8 cellular contexts compared by ENCODE assay signal in the genomic region with DNA sequence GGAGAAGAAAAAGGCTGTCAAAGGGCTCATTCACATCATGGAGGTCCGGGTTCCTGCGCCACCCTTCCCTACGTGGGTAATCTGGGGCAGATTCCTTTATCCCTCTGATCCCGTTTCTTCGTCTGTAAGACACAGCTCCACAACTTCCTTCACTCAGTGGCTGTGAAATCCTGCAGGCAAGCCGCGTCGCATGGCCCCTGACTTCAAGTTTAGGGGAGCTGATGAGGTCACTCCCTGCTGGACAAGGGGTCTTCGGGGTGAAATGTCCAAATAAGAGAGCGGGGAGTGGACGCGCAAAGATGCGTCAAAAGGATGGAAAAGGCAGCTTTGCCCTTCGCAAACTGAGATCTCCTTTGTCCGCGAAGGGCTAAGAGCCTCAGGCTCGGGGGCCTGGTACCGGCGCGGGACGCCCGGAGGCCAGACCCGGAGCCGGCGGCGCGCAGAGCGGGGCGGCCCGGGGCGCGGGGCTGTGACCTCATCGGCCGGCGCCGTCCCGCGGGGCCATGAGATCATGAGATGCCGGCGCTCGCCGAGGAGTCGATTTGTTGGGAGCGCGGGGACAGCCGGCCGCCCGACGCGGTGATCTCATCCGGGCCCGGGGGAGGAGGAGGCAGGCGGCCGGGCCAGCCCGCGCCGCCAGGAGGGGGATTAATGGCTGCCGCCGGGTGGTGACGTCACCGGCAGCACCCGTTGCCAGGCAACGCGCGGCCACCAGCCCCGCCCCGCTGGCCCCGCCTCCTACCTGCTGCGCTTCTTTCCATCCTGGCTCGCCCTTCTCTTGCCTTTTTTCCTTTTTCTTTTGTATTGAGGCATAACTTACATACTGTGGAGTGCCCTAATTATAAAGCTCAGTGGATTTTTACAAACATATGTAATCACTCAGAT.
DNase-seq lines count a peak whose midpoint lies in the region; ATAC-seq, FAIRE-seq and TF ChIP-seq lines count a peak whose summit lies in the region.

No MANE protein-coding gene starts in this region.

- peak overlapping the region; percentile 99 for H3K18ac ChIP-seq in H1 (ENCODE audit: extremely low read depth, low read length)

- H4K20me1 ChIP-seq in H1 (replicated peaks in 1 of 2; ENCODE audit: control insufficient read depth in 1 of 2, insufficient read depth in 2 of 2, low read length in 2 of 2), result no peaks in the 10 kb centered on the region

- H3K79me1 ChIP-seq in H1 (ENCODE audit: low read depth, low read length), result no peaks in the 10 kb centered on the region

- POLR2A ChIA-PET in H1 (lab: Charles Lee; ENCODE audit: partially characterized antibody), result interaction anchor here (1.0 kb wide), 1 partner anchor 8 kb away, joined by 3 read pairs; no protein-coding TSS in a partner anchor

- peak overlapping the region; percentile 94 for H3K27ac ChIP-seq in H1 (ENCODE audit: low read depth, low read length)

- H3K27ac Mint-ChIP-seq in activated CD8-positive, alpha-beta memory T cell treated with anti-CD3 and anti-CD28 coated beads, Interleukin-2, amount 10 ng/mL, durations not matched to agents 7 days and 5 days, result peak overlapping the region; percentile 90

- H3K4ac ChIP-seq in H1 (replicated peaks; ENCODE audit: insufficient read length, low read depth, low read length), result no peak overlapping the region

- TF ChIP-seq EP300 in H1 (IDR thresholded peaks at IDR 0.05; ENCODE audit: borderline replicate concordance in 1 of 2, low read depth in 2 of 2, low read length in 2 of 2), result peak in 1 of 2 experiments; percentile 14; a peak in 1 of 3 replicates

- no peak overlapping the region for H2BK15ac ChIP-seq in H1 (ENCODE audit: low read length)

- TF ChIP-seq CTCF in H1 (IDR thresholded peaks at IDR 0.05; ENCODE audit: control extremely low read depth in 1 of 3, insufficient read depth in 1 of 3, low read depth in 1 of 3, low read length in 3 of 3), result no peak

- H4K5ac ChIP-seq in H1 (ENCODE audit: insufficient read length, low read depth, low read length), result peak overlapping the region; percentile 78

- no peak overlapping the region for H2AK5ac ChIP-seq in H1 (ENCODE audit: low read depth, low read length)

- DNase-seq in COLO668 (lab: John Stamatoyannopoulos, UW; ENCODE audit: unreplicated experiment) (peak; percentile 98), HS-5 (ENCODE audit: low read depth) (peak; percentile 57), NK-92 (lab: John Stamatoyannopoulos, UW; ENCODE audit: unreplicated experiment) (peak; percentile 32), H1 (ENCODE audit: low read depth in 1 of 2, low spot score in 2 of 2) (peak; percentile 73 to 90), mesenteric fat pad (ENCODE audit: low spot score) (peak; percentile 95)
- peak; percentile 91 for DNase-seq in activated CD8-positive, alpha-beta memory T cell treated with anti-CD3 and anti-CD28 coated beads, Interleukin-2, amount 10 ng/mL, durations not matched to agents 7 days and 5 days
- DNase-seq in stimulated activated CD8-positive, alpha-beta memory T cell treated with anti-CD3 and anti-CD28 coated beads, Interleukin-15, amount 100 ng/mL, for 1 hour (ENCODE audit: low read depth), result peak; percentile 81

- H3K4me2 ChIP-seq in H1 (ENCODE audit: insufficient read depth in 1 of 2, low read depth in 2 of 2, low read length in 2 of 2), result peak overlapping the region; percentile 91 to 97

- H3K9ac ChIP-seq in H1 (replicated peaks in 1 of 4; ENCODE audit: extremely low read depth in 1 of 4, low read depth in 3 of 4, low read length in 3 of 4), result peak overlapping the region; percentile 84 to 98 (median 94)

- no peak overlapping the region for H2BK120ac ChIP-seq in H1 (replicated peaks; ENCODE audit: low read depth, low read length)

- CTCF ChIA-PET in activated CD8-positive, alpha-beta memory T cell treated with anti-CD3 and anti-CD28 coated beads, Interleukin-2, amount 10 ng/mL, durations not matched to agents 7 days and 5 days (lab: Charles Lee), result no interaction called here
- CTCF ChIA-PET in H1 (lab: Charles Lee; ENCODE audit: partially characterized antibody), result interaction anchor here (0.6 kb wide), 2 partner anchors 23 to 171 kb away, joined by 3 read pairs; no protein-coding TSS in a partner anchor

- peak; percentile 84 for ATAC-seq in GM19468 (IDR thresholded peaks at IDR 0.05; ENCODE audit: extremely low read depth, unreplicated experiment)
- ATAC-seq in activated CD8-positive, alpha-beta memory T cell treated with anti-CD3 and anti-CD28 coated beads, Interleukin-2, amount 10 ng/mL, durations not matched to agents 7 days and 5 days, result peak; percentile 95

- 3% methylated on average over 58 of the region's 70 CpGs; no CpG with 5 or more reads in 1 of the 2 experiments for WGBS in H1 (ENCODE audit: extremely low coverage in 1 of 2, insufficient coverage in 1 of 2, insufficient read length in 1 of 2, insufficient replicate concordance in 2 of 2, low coverage in 1 of 2, low lambda C conversion rate in 2 of 2, missing lambda C conversion rate in 1 of 2), 2 experiments

- peak overlapping the region; percentile 62 for H3K56ac ChIP-seq in H1 (replicated peaks; ENCODE audit: insufficient read length, low read depth, low read length)

- no peaks in the 10 kb centered on the region; a peak in 2 of 8 replicates for H3K36me3 ChIP-seq in H1 (ENCODE audit: control insufficient read depth in 2 of 4, insufficient read depth in 4 of 4, low read length in 3 of 4)

- TF ChIP-seq POLR2A in H1 (IDR thresholded peaks at IDR 0.05; ENCODE audit: control extremely low read depth in 1 of 2, low read depth in 2 of 2, low read length in 2 of 2), result peak; percentile 83 to 90

- H3K9me3 ChIP-seq in H1 (ENCODE audit: insufficient read depth in 2 of 2, low read depth in 1 of 2, low read length in 1 of 2), result no peaks in the 10 kb centered on the region

- peak overlapping the region; percentile 82 for H2BK5ac ChIP-seq in H1 (ENCODE audit: low read depth, low read length)

- no peaks in the 10 kb centered on the region for H3K27me3 ChIP-seq in H1 (replicated peaks in 1 of 4; ENCODE audit: control insufficient read depth in 3 of 4, extremely low read depth in 1 of 4, insufficient read depth in 3 of 4, low read length in 3 of 4)

- H2AFZ ChIP-seq in H1 (ENCODE audit: low read length), result peak overlapping the region; percentile 99

- peak overlapping the region; percentile 92 for H3K4me3 Mint-ChIP-seq in activated CD8-positive, alpha-beta memory T cell treated with anti-CD3 and anti-CD28 coated beads, Interleukin-2, amount 10 ng/mL, durations not matched to agents 7 days and 5 days

- no peak overlapping the region for H3K23ac ChIP-seq in H1 (ENCODE audit: insufficient read length)

- peak overlapping the region; percentile 83 to 96 (median 92) for H3K4me3 ChIP-seq in H1 (ENCODE audit: extremely low read depth in 1 of 4, insufficient read depth in 2 of 4, low read depth in 3 of 4, low read length in 4 of 4)

- H3K79me2 ChIP-seq in H1 (ENCODE audit: control insufficient read depth in 1 of 2, insufficient read depth in 2 of 2, low read length in 2 of 2), result no peaks in the 10 kb centered on the region

- FAIRE-seq in H1 (lab: Jason Lieb, UNC), result no peak

- H3K4me1 Mint-ChIP-seq in activated CD8-positive, alpha-beta memory T cell treated with anti-CD3 and anti-CD28 coated beads, Interleukin-2, amount 10 ng/mL, durations not matched to agents 7 days and 5 days, result peaks cover 20% of the 10 kb centered on the region

- no peak for TF ChIP-seq RAD21 in H1 (IDR thresholded peaks at IDR 0.05 in 1 of 2, conservative IDR thresholded peaks at IDR 0.05 in 1 of 2; ENCODE audit: low read depth in 2 of 2, low read length in 2 of 2)

- H2BK12ac ChIP-seq in H1 (ENCODE audit: low read depth, low read length), result no peak overlapping the region; the same call in 1 of the 2 replicates

- no peaks in the 10 kb centered on the region for H3K36me3 Mint-ChIP-seq in activated CD8-positive, alpha-beta memory T cell treated with anti-CD3 and anti-CD28 coated beads, Interleukin-2, amount 10 ng/mL, durations not matched to agents 7 days and 5 days

- no peak overlapping the region for H4K91ac ChIP-seq in H1 (replicated peaks; ENCODE audit: insufficient read length, low read length)

- H3K9me3 Mint-ChIP-seq in activated CD8-positive, alpha-beta memory T cell treated with anti-CD3 and anti-CD28 coated beads, Interleukin-2, amount 10 ng/mL, durations not matched to agents 7 days and 5 days (ENCODE audit: low read depth), result no peaks in the 10 kb centered on the region

- peaks cover 9% of the 10 kb centered on the region for H3K27me3 Mint-ChIP-seq in activated CD8-positive, alpha-beta memory T cell treated with anti-CD3 and anti-CD28 coated beads, Interleukin-2, amount 10 ng/mL, durations not matched to agents 7 days and 5 days

- peak overlapping the region; percentile 98 for H4K8ac ChIP-seq in H1 (ENCODE audit: extremely low read depth, insufficient read depth, low read length)

- H3K23me2 ChIP-seq in H1 (ENCODE audit: low read depth, low read length), result peaks cover 4% of the 10 kb centered on the region; the same call in 1 of the 2 replicates

- H2BK20ac ChIP-seq in H1 (ENCODE audit: low read length), result no peak overlapping the region

- no peak overlapping the region for H3K14ac ChIP-seq in H1 (ENCODE audit: insufficient read length)

- peaks cover 1 to 7% (median 5%) of the 10 kb centered on the region in 4 experiments; a peak in 4 of 7 replicates for H3K4me1 ChIP-seq in H1 (replicated peaks in 1 of 4; ENCODE audit: control insufficient read depth in 3 of 4, insufficient read depth in 4 of 4, low read length in 3 of 4)

TF ChIP-seq in H1, 55 proteins besides CTCF, POLR2A, EP300 and RAD21 (continues in another document):
- TF ChIP-seq BACH1 (IDR thresholded peaks at IDR 0.05; ENCODE audit: low read length) (no peak), GABPA (IDR thresholded peaks at IDR 0.05; ENCODE audit: borderline replicate concordance, insufficient read depth, low read length) (no peak), NRF1 (IDR thresholded peaks at IDR 0.05; ENCODE audit: low read depth, low read length) (no peak), SP1 (IDR thresholded peaks at IDR 0.05; ENCODE audit: low read depth, low read length) (no peak), TBP (IDR thresholded peaks at IDR 0.05; ENCODE audit: low read depth, low read length) (peak; percentile 39; the same call in 1 of the 2 replicates), SIN3A (conservative IDR thresholded peaks at IDR 0.05 in 1 of 2, IDR thresholded peaks at IDR 0.05 in 1 of 2; ENCODE audit: low read depth in 1 of 2, low read length in 2 of 2) (0 out of 4 replicates have a peak, but pooled peaks have one; percentile 12 to 40), CEBPB (IDR thresholded peaks at IDR 0.05; ENCODE audit: low read depth, low read length) (no peak), SP4 (IDR thresholded peaks at IDR 0.05; ENCODE audit: low read length) (no peak)
- TF ChIP-seq, protein P1, sequence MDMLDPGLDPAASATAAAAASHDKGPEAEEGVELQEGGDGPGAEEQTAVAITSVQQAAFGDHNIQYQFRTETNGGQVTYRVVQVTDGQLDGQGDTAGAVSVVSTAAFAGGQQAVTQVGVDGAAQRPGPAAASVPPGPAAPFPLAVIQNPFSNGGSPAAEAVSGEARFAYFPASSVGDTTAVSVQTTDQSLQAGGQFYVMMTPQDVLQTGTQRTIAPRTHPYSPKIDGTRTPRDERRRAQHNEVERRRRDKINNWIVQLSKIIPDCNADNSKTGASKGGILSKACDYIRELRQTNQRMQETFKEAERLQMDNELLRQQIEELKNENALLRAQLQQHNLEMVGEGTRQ (IDR thresholded peaks at IDR 0.05; ENCODE audit: low read length), result 0 out of 2 replicates have a peak, but pooled peaks have one; percentile 13

Comparison
In these comparisons a context has a peak if more than half of its experiments do, and no peak if none do; other contexts are left out.
1. Peak in every context shown above with its lines: DNase-seq, ATAC-seq, H3K4me3 ChIP-seq and H3K27ac ChIP-seq.
2. DNase-seq: peak in every context shown above with its lines; median percentile 98 in COLO668; 95 in mesenteric fat pad; 91 in activated CD8-positive, alpha-beta memory T cell treated with anti-CD3 and anti-CD28 coated beads, Interleukin-2, amount 10 ng/mL, durations not matched to agents 7 days and 5 days; 82 in H1; 81 in stimulated activated CD8-positive, alpha-beta memory T cell treated with anti-CD3 and anti-CD28 coated beads, Interleukin-15, amount 100 ng/mL, for 1 hour; 57 in HS-5; 32 in NK-92.